16 cellular contexts compared by ENCODE assay signal in genomic region chr17:8555062-8555461, GRCh38.
"Had no signal": no experiment of that assay in that cellular context is flagged by ENCODE, and none has a peak within 500 bp of the region (broad histone marks: within the 10 kb centered on the region; RNA-seq: fewer than 3 reads in every experiment).

No MANE protein-coding gene starts in this region.

- H3K9me3 Mint-ChIP-seq: activated T-cell treated with anti-CD3 and anti-CD28 coated beads, Interleukin-2, amount 50 U/mL, for 24 hours; natural killer cell had no signal

- H3K27me3 ChIP-seq: colonic mucosa, upper lobe of left lung had no signal

- H3K4me1 ChIP-seq: colonic mucosa, spleen had no signal

- H3K4me3 Mint-ChIP-seq: activated naive CD8-positive, alpha-beta T cell; activated T-cell treated with anti-CD3 and anti-CD28 coated beads, Interleukin-2, amount 50 U/mL, for 24 hours; natural killer cell had no signal

- H3K36me3 ChIP-seq: colonic mucosa, spleen had no signal

- H3K27me3 Mint-ChIP-seq: activated naive CD8-positive, alpha-beta T cell had no signal

- H3K4me1 Mint-ChIP-seq: natural killer cell had no signal

- H3K4me3 ChIP-seq: colonic mucosa, lung, spleen, upper lobe of left lung had no signal

- H3K9me3 ChIP-seq: colonic mucosa, spleen, upper lobe of left lung had no signal

- ATAC-seq: left cardiac atrium, natural killer cell, right cardiac atrium had no signal

- H3K36me3 Mint-ChIP-seq: activated naive CD8-positive, alpha-beta T cell; natural killer cell had no signal

- DNase-seq: activated CD4-positive, alpha-beta T cell treated with anti-CD3 and anti-CD28 coated beads, Interleukin-2, amount 50 U/mL, for 4 hours; activated CD4-positive, CD25-positive, alpha-beta regulatory T cell treated with anti-CD3 and anti-CD28 coated beads, Interleukin-2, amount 50 U/mL, for 72 hours; activated effector memory CD4-positive, alpha-beta T cell treated with anti-CD3 and anti-CD28 coated beads, Interleukin-2, amount 50 U/mL, for 16 hours; activated T-cell treated with anti-CD3 and anti-CD28 coated beads, Interleukin-2, amount 50 U/mL, for 24 hours; anterior cingulate cortex; colonic mucosa; left cardiac atrium; natural killer cell; right cardiac atrium; spleen; stimulated activated CD4-positive, alpha-beta T cell treated with anti-CD3 and anti-CD28 coated beads, Interleukin-2, amount 100 ng/mL, for 24 hours; stimulated activated naive CD4-positive, alpha-beta T cell; substantia nigra; upper lobe of left lung had no signal

- H3K27ac Mint-ChIP-seq: activated naive CD8-positive, alpha-beta T cell; activated T-cell treated with anti-CD3 and anti-CD28 coated beads, Interleukin-2, amount 50 U/mL, for 24 hours; natural killer cell had no signal

- H3K27ac ChIP-seq: colonic mucosa, spleen had no signal
